ENCODE assay signal across 8 cellular contexts in the genomic region with DNA sequence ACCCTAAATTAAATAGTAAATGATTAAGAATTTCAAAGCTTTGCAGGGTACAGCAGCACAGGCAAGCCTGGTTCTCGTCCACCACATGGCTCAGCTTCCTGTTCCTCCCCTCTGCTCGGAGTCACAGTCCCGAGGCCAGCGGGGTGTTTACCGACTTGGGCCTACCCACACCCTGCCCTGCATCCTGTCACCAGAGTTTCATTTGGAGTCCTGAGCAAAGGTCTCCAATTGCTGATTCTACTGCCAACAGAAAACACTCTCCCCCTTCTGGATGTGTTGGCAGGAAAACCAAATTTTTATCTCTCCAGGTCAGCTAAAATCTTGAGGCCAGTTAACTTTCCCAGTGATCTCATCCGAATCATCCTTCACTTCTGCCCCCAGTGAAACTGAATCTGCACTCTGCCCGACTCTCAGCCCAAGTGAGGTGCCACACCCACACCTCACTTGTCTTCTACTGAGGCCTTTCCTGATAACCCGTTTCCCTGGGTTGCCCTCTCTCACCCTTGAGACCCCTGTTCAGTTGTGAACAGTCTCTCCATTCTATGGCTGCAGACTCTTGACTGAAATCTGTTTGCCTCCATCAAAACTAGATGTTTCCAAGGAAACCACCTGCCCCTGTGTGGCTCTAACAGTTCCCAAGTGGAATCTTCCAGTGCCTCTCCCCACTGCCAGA.
DNase-seq lines count a peak whose midpoint lies in the region; ATAC-seq, FAIRE-seq and TF ChIP-seq lines count a peak whose summit lies in the region.

No MANE protein-coding gene starts in this region.

- H3K27me3 Mint-ChIP-seq in stimulated activated naive CD8-positive, alpha-beta T cell treated with anti-CD3 and anti-CD28 coated beads, Interleukin-15, amount 100 ng/mL, for 72 hours: no peaks in the 10 kb centered on the region
- no peaks in the 10 kb centered on the region for H3K27me3 Mint-ChIP-seq in mesothelial cell of epicardium (ENCODE audit: low read depth)

- H3K27ac Mint-ChIP-seq in stimulated activated naive CD8-positive, alpha-beta T cell treated with anti-CD3 and anti-CD28 coated beads, Interleukin-15, amount 100 ng/mL, for 72 hours: peak overlapping the region; percentile 81 to 82
- H3K27ac Mint-ChIP-seq in mesothelial cell of epicardium: no peak overlapping the region

- H3K9me3 ChIP-seq in K562 (replicated peaks; ENCODE audit: control insufficient read depth, insufficient read depth, low read depth, low read length): no peaks in the 10 kb centered on the region

- no peaks in the 10 kb centered on the region for H3K36me3 Mint-ChIP-seq in mesothelial cell of epicardium

- no peaks in the 10 kb centered on the region for H3K79me2 ChIP-seq in K562 (ENCODE audit: control insufficient read depth, insufficient read depth, low read length)

- peak overlapping the region; percentile 49 to 51 for H3K4me3 Mint-ChIP-seq in stimulated activated naive CD8-positive, alpha-beta T cell treated with anti-CD3 and anti-CD28 coated beads, Interleukin-15, amount 100 ng/mL, for 72 hours
- H3K4me3 Mint-ChIP-seq in mesothelial cell of epicardium: no peak overlapping the region

- peak; percentile 55 for DNase-seq in NK-92 treated with Interleukin-12 subunit alpha and Interleukin-12 subunit beta, amount 100 ng/mL, for 24 hours (lab: John Stamatoyannopoulos, UW)
- DNase-seq in NK-92 (lab: John Stamatoyannopoulos, UW; ENCODE audit: unreplicated experiment) (no peak), T-helper 2 cell (peak in 4 of 5 experiments; percentile 45 to 95 (median 57)), K562 (ENCODE audit: extremely low read depth in 1 of 4, low spot score in 3 of 4) (peak in 1 of 4 experiments; percentile 48), lung microvascular endothelial cell (ENCODE audit: low read depth in 2 of 2) (peak; percentile 75 to 83), mesothelial cell of epicardium (ENCODE audit: low spot score in 2 of 2, unreplicated experiment in 2 of 2) (no peak)
- peak; percentile 62 to 83 for DNase-seq in stimulated activated naive CD8-positive, alpha-beta T cell treated with anti-CD3 and anti-CD28 coated beads, Interleukin-15, amount 100 ng/mL, for 72 hours

- 9% methylated on average over 8 of the region's 8 CpGs for WGBS in K562 (ENCODE audit: insufficient coverage, low coverage, missing lambda C conversion rate)

- TF ChIP-seq EP300 in K562 (IDR thresholded peaks at IDR 0.05; ENCODE audit: low read length): no peak

- CTCF ChIA-PET in K562 (lab: Yijun Ruan, JAX; ENCODE audit: low intra/inter-chr PET ratio): no interaction called here

- POLR2A ChIA-PET in K562 (lab: Yijun Ruan, JAX): no interaction called here

- in situ Hi-C loops in K562 (cut with MboI): no loop called here

- H3K27me3 ChIP-seq in K562 (ENCODE audit: control insufficient read depth in 2 of 2, insufficient read depth in 2 of 2, low read length in 2 of 2): no peaks in the 10 kb centered on the region

- H4K20me1 ChIP-seq in K562 (replicated peaks; ENCODE audit: control insufficient read depth, insufficient read depth, low read length): no peaks in the 10 kb centered on the region

- BruUV-seq in K562 (replicated peaks; lab: Mats Ljungman, UMichigan): no TSS peak

- TF ChIP-seq CTCF in K562 (IDR thresholded peaks at IDR 0.05 in 2 of 3, conservative IDR thresholded peaks at IDR 0.05 in 1 of 3; ENCODE audit: insufficient read depth in 2 of 3, low read depth in 1 of 3, low read length in 3 of 3) (no peak), mesothelial cell of epicardium (IDR thresholded peaks at IDR 0.05; ENCODE audit: unreplicated experiment) (no peak)

- 0 out of 4 replicates have a peak, but pooled peaks of 1 of the 2 experiments have one; percentile 23 for TF ChIP-seq RAD21 in K562 (CRISPR knock-in tag; conservative IDR thresholded peaks at IDR 0.05 in 1 of 2, IDR thresholded peaks at IDR 0.05 in 1 of 2)

- ATAC-seq in HG03159 (IDR thresholded peaks at IDR 0.05; ENCODE audit: unreplicated experiment) (peak; percentile 73), K562 (peak; percentile 72)
- peak; percentile 95 for ATAC-seq in stimulated activated naive CD8-positive, alpha-beta T cell treated with anti-CD3 and anti-CD28 coated beads, Interleukin-15, amount 100 ng/mL, for 72 hours

- H3K36me3 ChIP-seq in K562 (ENCODE audit: control insufficient read depth, insufficient read depth, low read length): no peaks in the 10 kb centered on the region

- no peaks in the 10 kb centered on the region for H3K9me1 ChIP-seq in K562 (ENCODE audit: control insufficient read depth, insufficient read depth, low read length)

- intact Hi-C loops in K562 (cut with micrococcal nuclease): no loop called here

- peaks cover 1 to 22% of the 10 kb centered on the region in 2 experiments for H3K4me1 ChIP-seq in K562 (replicated peaks in 1 of 2; ENCODE audit: control insufficient read depth in 2 of 2, insufficient read depth in 2 of 2, low read length in 2 of 2)

- H3K4me3 ChIP-seq in K562: no peak overlapping the region

- FAIRE-seq in K562 (lab: Jason Lieb, UNC): no peak

- peaks cover 5 to 14% of the 10 kb centered on the region in 2 donors for H3K9me3 Mint-ChIP-seq in stimulated activated naive CD8-positive, alpha-beta T cell treated with anti-CD3 and anti-CD28 coated beads, Interleukin-15, amount 100 ng/mL, for 72 hours
- peaks cover 6% of the 10 kb centered on the region for H3K9me3 Mint-ChIP-seq in mesothelial cell of epicardium

- peak overlapping the region in 1 of 2 experiments; percentile 10; a peak in 1 of 4 replicates for H3K9ac ChIP-seq in K562 (ENCODE audit: insufficient read depth in 1 of 2, low read depth in 2 of 2, low read length in 2 of 2)

- H2AFZ ChIP-seq in K562 (ENCODE audit: low read depth, low read length): peak overlapping the region; percentile 76

- peaks cover 67% of the 10 kb centered on the region for H3K4me1 Mint-ChIP-seq in stimulated activated naive CD8-positive, alpha-beta T cell treated with anti-CD3 and anti-CD28 coated beads, Interleukin-15, amount 100 ng/mL, for 72 hours
- H3K4me1 Mint-ChIP-seq in mesothelial cell of epicardium: peaks cover 9% of the 10 kb centered on the region

- peak overlapping the region; percentile 27; the same call in 1 of the 3 replicates for H3K27ac ChIP-seq in K562 (ENCODE audit: extremely low read depth, low read depth, low read length)

- no peak overlapping the region for H3K4me2 ChIP-seq in K562 (ENCODE audit: insufficient read depth, low read length)

- TF ChIP-seq POLR2A in K562 (conservative IDR thresholded peaks at IDR 0.05): no peak

TF ChIP-seq in K562, 482 proteins besides CTCF, POLR2A, EP300 and RAD21 (continues in another document):
- peak; percentile 71 for TF ChIP-seq ETV1 (tag; conservative IDR thresholded peaks at IDR 0.05; ENCODE audit: low read depth)
- TF ChIP-seq CBX8 (IDR thresholded peaks at IDR 0.05; ENCODE audit: borderline replicate concordance, extremely low read depth, low read depth, low read length, poor library complexity, severe bottlenecking): no peak

Comparison
In these comparisons a context has a peak if more than half of its experiments do, and no peak if none do; other contexts are left out.
1. DNase-seq: peak in NK-92 treated with Interleukin-12 subunit alpha and Interleukin-12 subunit beta, amount 100 ng/mL, for 24 hours (single experiment), T-helper 2 cell (4 of 5), lung microvascular endothelial cell (2 of 2) and stimulated activated naive CD8-positive, alpha-beta T cell treated with anti-CD3 and anti-CD28 coated beads, Interleukin-15, amount 100 ng/mL, for 72 hours (2 of 2); none in NK-92 (single experiment) and mesothelial cell of epicardium (0 of 2).
2. Peak in every context shown above with its lines, with median percentiles within 50 percentile points of each other: ATAC-seq.